In genomic region chr3:17535173-17535730, GRCh38 we compare ENCODE assay signal across 17 cellular contexts.
DNase-seq lines count a peak whose midpoint lies in the region; ATAC-seq and TF ChIP-seq lines count a peak whose summit lies in the region.
"Had no signal": no experiment of that assay in that cellular context is flagged by ENCODE, and none has a peak within 500 bp of the region (broad histone marks: within the 10 kb centered on the region; RNA-seq: fewer than 3 reads in every experiment).

No MANE protein-coding gene starts in this region.

- H3K36me3 ChIP-seq in mesendoderm (ENCODE audit: control insufficient read depth, insufficient read depth, low read length) (no peaks in the 10 kb centered on the region), aorta (ENCODE audit: control insufficient read depth in 1 of 2, insufficient read depth in 2 of 2, low read length in 1 of 2) (no peaks in the 10 kb centered on the region), suprapubic skin (no peaks in the 10 kb centered on the region), prostate gland (no peaks in the 10 kb centered on the region)

- H3K79me1 ChIP-seq in mesendoderm (ENCODE audit: low read length), result no peaks in the 10 kb centered on the region

- peak; percentile 40 to 53 for ATAC-seq in left cardiac atrium
- no peak for ATAC-seq in Right ventricle myocardium inferior
- peak; percentile 64 for ATAC-seq in aorta (ENCODE audit: low FRiP score)
- ATAC-seq in GM21786 (IDR thresholded peaks at IDR 0.05; ENCODE audit: unreplicated experiment), result no peak
- ATAC-seq: GM12878, HCT116 had no signal

- H3K9me3 Mint-ChIP-seq in chondrocyte (ENCODE audit: low read depth), result no peaks in the 10 kb centered on the region
- H3K9me3 Mint-ChIP-seq: CD4-positive, alpha-beta T cell had no signal

- WGBS in mesendoderm (ENCODE audit: extremely low coverage, insufficient coverage, low lambda C conversion rate), result 100% methylated on average over 1 of the region's 4 CpGs
- 4% methylated on average over 4 of the region's 4 CpGs for WGBS in aorta, 2 donors
- WGBS in suprapubic skin, result 57% methylated on average over 4 of the region's 4 CpGs
- 23% methylated on average over 4 of the region's 4 CpGs for WGBS in prostate gland

- H3K36me3 Mint-ChIP-seq in chondrocyte (ENCODE audit: low read depth), result no peaks in the 10 kb centered on the region

- intact Hi-C loops in left cardiac atrium (cut with DNase I), result no loop called here
- intact Hi-C loops in Right ventricle myocardium inferior (cut with DNase I), result no loop called here
- intact Hi-C loops in aorta (cut with DNase I), result no loop called here
- intact Hi-C loops in prostate gland (cut with DNase I), result no loop called here

- no peak for TF ChIP-seq EP300 in suprapubic skin (IDR thresholded peaks at IDR 0.05)

- H3K9ac ChIP-seq in mesendoderm (ENCODE audit: low read length), result no peak overlapping the region

- H3K4me3 Mint-ChIP-seq in chondrocyte (ENCODE audit: unreplicated experiment), result no peak overlapping the region
- H3K4me3 Mint-ChIP-seq: B cell; CD4-positive, alpha-beta T cell had no signal

- H3K9me3 ChIP-seq in aorta (ENCODE audit: control insufficient read depth, low read length) (no peaks in the 10 kb centered on the region), suprapubic skin (no peaks in the 10 kb centered on the region), prostate gland (no peaks in the 10 kb centered on the region)

- no peaks in the 10 kb centered on the region for H3K79me2 ChIP-seq in mesendoderm (ENCODE audit: control insufficient read depth, insufficient read depth, low read length)

- H3K27me3 ChIP-seq in mesendoderm (ENCODE audit: insufficient read depth, low read length, poor library complexity) (no peaks in the 10 kb centered on the region), aorta (ENCODE audit: control insufficient read depth in 1 of 2, insufficient read depth in 2 of 2, low read length in 1 of 2) (no peaks in the 10 kb centered on the region), suprapubic skin (no peaks in the 10 kb centered on the region), prostate gland (replicated peaks; ENCODE audit: insufficient read depth) (no peaks in the 10 kb centered on the region)

- peak overlapping the region; percentile 12 for H3K56ac ChIP-seq in mesendoderm (ENCODE audit: low read length)

- H2AK5ac ChIP-seq in mesendoderm (ENCODE audit: low read length), result no peak overlapping the region

- H3K27me3 Mint-ChIP-seq in chondrocyte (ENCODE audit: low read depth), result no peaks in the 10 kb centered on the region
- H3K27me3 Mint-ChIP-seq: B cell; CD4-positive, alpha-beta T cell had no signal

- H3K4me2 ChIP-seq in mesendoderm (ENCODE audit: low read length), result no peak overlapping the region

- H3K4ac ChIP-seq in mesendoderm (ENCODE audit: low read depth, low read length), result no peak overlapping the region

- H4K8ac ChIP-seq in mesendoderm (ENCODE audit: low read depth, low read length), result no peak overlapping the region

- no peak overlapping the region for H4K5ac ChIP-seq in mesendoderm (ENCODE audit: low read length)

- no peak overlapping the region for H2BK15ac ChIP-seq in mesendoderm (replicated peaks; ENCODE audit: low read depth)

- TF ChIP-seq CTCF in chondrocyte (IDR thresholded peaks at IDR 0.05) (no peak), suprapubic skin (IDR thresholded peaks at IDR 0.05) (no peak), prostate gland (IDR thresholded peaks at IDR 0.05) (no peak)

- H3K4me1 ChIP-seq in mesendoderm (ENCODE audit: control insufficient read depth, low read depth, low read length) (peaks cover 2% of the 10 kb centered on the region), aorta (ENCODE audit: control insufficient read depth in 1 of 2, insufficient read depth in 2 of 2, low read length in 2 of 2) (no peaks in the 10 kb centered on the region), suprapubic skin (no peaks in the 10 kb centered on the region), prostate gland (replicated peaks) (no peaks in the 10 kb centered on the region)

- peak overlapping the region; percentile 35 for H2BK120ac ChIP-seq in mesendoderm (ENCODE audit: low read depth, low read length)

- H3K27ac Mint-ChIP-seq in chondrocyte (ENCODE audit: unreplicated experiment), result peak overlapping the region; percentile 12
- H3K27ac Mint-ChIP-seq: B cell; CD4-positive, alpha-beta T cell had no signal

- DNase-seq in left cardiac atrium (no peak), Right ventricle myocardium inferior (ENCODE audit: missing footprints) (no peak), chondrocyte (ENCODE audit: low spot score) (no peak), mesendoderm (no peak), aorta (no peak), suprapubic skin (ENCODE audit: low spot score in 2 of 2) (no peak), prostate gland (ENCODE audit: low spot score) (no peak)
- DNase-seq: Calu3; CD4-positive, alpha-beta T cell; DMS79; NCI-H1436 treated with DMSO at 0.1 percent for 48 hours; NCI-H2081 treated with DMSO at 0.1 percent for 48 hours; NCI-H82 had no signal

- peaks cover 10% of the 10 kb centered on the region for H3K4me1 Mint-ChIP-seq in chondrocyte (ENCODE audit: low read depth)
- H3K4me1 Mint-ChIP-seq: B cell had no signal

- H3K27ac ChIP-seq in mesendoderm (ENCODE audit: low read depth, low read length) (no peak overlapping the region), aorta (ENCODE audit: low read depth in 1 of 2, low read length in 2 of 2) (peak overlapping the region; percentile 4 to 61), suprapubic skin (no peak overlapping the region), prostate gland (no peak overlapping the region)

- H3K18ac ChIP-seq in mesendoderm (ENCODE audit: low read length), result peak overlapping the region; percentile 87

- H3K4me3 ChIP-seq in mesendoderm (ENCODE audit: low read length) (no peak overlapping the region), aorta (ENCODE audit: low read length in 2 of 2) (no peak overlapping the region), suprapubic skin (no peak overlapping the region), prostate gland (no peak overlapping the region)
- H3K4me3 ChIP-seq: GM12878 had no signal

- TF ChIP-seq POLR2A in suprapubic skin (IDR thresholded peaks at IDR 0.05), result no peak
- TF ChIP-seq POLR2A in prostate gland (IDR thresholded peaks at IDR 0.05), result no peak

- H3K23ac ChIP-seq in mesendoderm (ENCODE audit: low read length), result no peak overlapping the region

- H2BK5ac ChIP-seq in mesendoderm (ENCODE audit: low read length), result no peak overlapping the region

Comparison
In these comparisons a context has a peak if more than half of its experiments do, and no peak if none do; other contexts are left out.
1. ATAC-seq: peak in left cardiac atrium (2 of 2) and aorta (single experiment); none in Right ventricle myocardium inferior (single experiment) and GM21786 (single experiment).
2. H3K27ac ChIP-seq: peak in aorta (2 of 2); none in mesendoderm (single experiment), suprapubic skin (single experiment) and prostate gland (0 of 2).